ENCODE assay signal across 16 cellular contexts in the genomic region with DNA sequence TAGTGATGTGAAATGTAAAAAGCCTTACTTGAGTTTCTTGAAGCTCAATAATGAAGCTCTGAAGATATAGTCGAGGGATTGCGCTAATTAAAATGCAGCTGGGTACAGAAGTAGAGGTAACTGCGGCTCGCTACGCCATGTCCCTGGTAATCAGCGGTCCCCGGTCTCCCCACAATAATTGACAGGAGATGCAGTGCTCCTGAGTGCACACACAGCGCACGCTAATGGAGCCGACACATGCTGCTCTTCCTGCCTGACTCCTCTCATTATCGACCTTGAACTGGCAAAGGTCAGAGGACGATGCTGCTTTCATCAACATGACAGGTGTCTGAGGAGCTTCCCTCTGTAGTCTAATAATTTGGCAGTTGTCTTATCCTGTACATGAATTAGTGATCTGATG.
"Had no signal": no experiment of that assay in that cellular context is flagged by ENCODE, and none has a peak within 500 bp of the region (broad histone marks: within the 10 kb centered on the region; RNA-seq: fewer than 3 reads in every experiment).

No MANE protein-coding gene starts in this region.

- H3K27me3 ChIP-seq: esophagus muscularis mucosa, gastrocnemius medialis had no signal

- H3K4me3 ChIP-seq: esophagus muscularis mucosa, gastrocnemius medialis, left ventricle myocardium inferior, lower lobe of right lung had no signal

- H3K9me3 ChIP-seq: esophagus muscularis mucosa, gastrocnemius medialis, left ventricle myocardium inferior, lower lobe of right lung had no signal

- H3K4me1 ChIP-seq: gastrocnemius medialis, left ventricle myocardium inferior, lower lobe of right lung had no signal

- H3K36me3 ChIP-seq: esophagus muscularis mucosa, gastrocnemius medialis, left ventricle myocardium inferior, lower lobe of right lung had no signal

- H3K27ac ChIP-seq: epithelial cell of prostate, esophagus muscularis mucosa, gastrocnemius medialis, left ventricle myocardium inferior, lower lobe of right lung had no signal

- DNase-seq: cortex of kidney; effector memory CD4-positive, alpha-beta T cell; gastrocnemius medialis; kidney; left cardiac atrium; left ventricle myocardium inferior; lower lobe of right lung; mesenchymal stem cell; naive B cell; right cardiac atrium; small intestine; stimulated activated CD4-positive, alpha-beta T cell treated with anti-CD3 and anti-CD28 coated beads, Interleukin-12 subunit alpha, Interleukin-12 subunit beta, amount 100 ng/mL, for 4 hours; stimulated activated naive CD4-positive, alpha-beta T cell treated with Interleukin-2 at 50 U/mL for 16 hours; trophoblast cell had no signal
